Comparison of ENCODE assay signal across 1 cellular context in genomic region chrX:44927398-44927797, GRCh38.
A peak's percentile ranks its signal among the peaks of the same experiment; 100 is the strongest.
TF ChIP-seq lines count a peak whose summit lies in the region.

No MANE protein-coding gene starts in this region.

TF ChIP-seq in K562, 482 proteins besides CTCF, POLR2A, EP300 and RAD21:
- TF ChIP-seq RREB1 (CRISPR knock-in tag; IDR thresholded peaks at IDR 0.05) (no peak), NRF1 (conservative IDR thresholded peaks at IDR 0.05 in 1 of 2, IDR thresholded peaks at IDR 0.05 in 1 of 2) (peak; percentile 65 to 68)
